12 cellular contexts compared by ENCODE assay signal in the genomic region with DNA sequence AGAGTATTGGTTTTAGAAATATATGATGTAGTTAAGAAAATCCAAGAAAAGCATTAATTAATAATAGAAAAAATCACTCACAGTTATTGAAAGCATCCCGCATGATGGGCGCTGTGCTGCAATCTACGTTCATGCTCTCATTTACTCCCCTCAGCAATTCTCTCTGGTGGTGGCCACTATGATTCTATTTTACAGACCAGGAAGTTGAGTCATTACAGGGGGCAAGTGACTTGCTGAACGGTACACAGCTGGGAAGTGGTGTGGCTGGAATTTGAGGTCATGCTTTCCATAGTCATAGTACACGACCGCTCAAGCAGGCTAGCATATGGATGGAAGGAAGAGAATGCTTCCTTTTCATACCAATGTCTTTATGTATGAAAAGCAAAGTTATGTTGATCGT.
DNase-seq lines count a peak whose midpoint lies in the region; ATAC-seq and TF ChIP-seq lines count a peak whose summit lies in the region.
"Had no signal": no experiment of that assay in that cellular context is flagged by ENCODE, and none has a peak within 500 bp of the region (broad histone marks: within the 10 kb centered on the region; RNA-seq: fewer than 3 reads in every experiment).

No MANE protein-coding gene starts in this region.

- H3K36me3 ChIP-seq in left ventricle myocardium inferior (no peaks in the 10 kb centered on the region), right atrium auricular region (no peaks in the 10 kb centered on the region), aorta (ENCODE audit: control insufficient read depth in 1 of 2, insufficient read depth in 2 of 2, low read length in 1 of 2) (no peaks in the 10 kb centered on the region)

- H3K4me1 ChIP-seq in left ventricle myocardium inferior (peaks cover 47% of the 10 kb centered on the region), right atrium auricular region (peaks cover 0 to 23% of the 10 kb centered on the region in 2 donors), aorta (ENCODE audit: control insufficient read depth in 1 of 2, insufficient read depth in 2 of 2, low read length in 2 of 2) (peaks cover 3 to 6% of the 10 kb centered on the region in 2 donors)

- TF ChIP-seq CTCF in left ventricle myocardium inferior (IDR thresholded peaks at IDR 0.05; ENCODE audit: borderline replicate concordance) = no peak
- TF ChIP-seq CTCF in right atrium auricular region (IDR thresholded peaks at IDR 0.05) = no peak
- no peak for TF ChIP-seq CTCF in astrocyte of the spinal cord (IDR thresholded peaks at IDR 0.05; ENCODE audit: low read depth, low read length)

- DNase-seq in left ventricle myocardium inferior (no peak), right atrium auricular region (ENCODE audit: low spot score) (no peak), astrocyte of the spinal cord (ENCODE audit: low read depth, low spot score) (peak; percentile 96), iris pigment epithelial cell (ENCODE audit: low read depth) (peak; percentile 98), aorta (peak in 1 of 2 donors; percentile 46), COLO829 (ENCODE audit: low spot score) (no peak), pons (ENCODE audit: low spot score) (no peak)
- DNase-seq: activated naive CD8-positive, alpha-beta T cell treated with anti-CD3 and anti-CD28 coated beads for 36 hours; NCI-H1436; stimulated activated naive B cell treated with anti-CD40 and anti-IgM and Interleukin-4, amounts not matched to agents 10 μg/mL and 1 μg/mL and 100 μg/mL, for 72 hours had no signal

- H3K4me3 ChIP-seq in left ventricle myocardium inferior = no peak overlapping the region
- H3K4me3 ChIP-seq in right atrium auricular region = no peak overlapping the region
- H3K4me3 ChIP-seq in astrocyte of the spinal cord (ENCODE audit: low read depth, low read length) = peak overlapping the region; percentile 2
- no peak overlapping the region for H3K4me3 ChIP-seq in aorta (ENCODE audit: low read length in 2 of 2)

- in situ Hi-C loops in astrocyte of the spinal cord (cut with HindIII; ENCODE audit: low sequenced_read_pairs) = no loop called here

- ATAC-seq in aorta (ENCODE audit: low FRiP score) (peak; percentile 30), HG03280 (IDR thresholded peaks at IDR 0.05; ENCODE audit: unreplicated experiment) (no peak)
- ATAC-seq: stimulated activated naive B cell treated with anti-CD40 and anti-IgM and Interleukin-4, amounts not matched to agents 10 μg/mL and 1 μg/mL and 100 μg/mL, for 72 hours had no signal

- H3K9me3 ChIP-seq in left ventricle myocardium inferior (replicated peaks) = peaks cover 5% of the 10 kb centered on the region
- H3K9me3 ChIP-seq in right atrium auricular region = no peaks in the 10 kb centered on the region
- no peaks in the 10 kb centered on the region for H3K9me3 ChIP-seq in aorta (ENCODE audit: control insufficient read depth, low read length)

- H3K27me3 ChIP-seq in left ventricle myocardium inferior (ENCODE audit: low read depth) = no peaks in the 10 kb centered on the region
- H3K27me3 ChIP-seq in right atrium auricular region = no peaks in the 10 kb centered on the region
- no peaks in the 10 kb centered on the region for H3K27me3 ChIP-seq in aorta (ENCODE audit: control insufficient read depth in 1 of 2, insufficient read depth in 2 of 2, low read length in 1 of 2)

- 64 to 67% methylated on average over 7 of the region's 7 CpGs for WGBS in aorta, 2 donors

- H3K27ac ChIP-seq in left ventricle myocardium inferior (replicated peaks) (peak overlapping the region; percentile 1), right atrium auricular region (peak overlapping the region in 1 of 2 donors; percentile 2), aorta (ENCODE audit: low read depth in 1 of 2, low read length in 2 of 2) (peak overlapping the region; percentile 23 to 95)
- H3K27ac ChIP-seq: 22Rv1 had no signal

- intact Hi-C loops in left ventricle myocardium inferior (cut with micrococcal nuclease) (no loop called here), aorta (cut with DNase I) (no loop called here)

Comparison
In these comparisons a context has a peak if more than half of its experiments do, and no peak if none do; other contexts are left out.
1. DNase-seq: peak in astrocyte of the spinal cord (single experiment) and iris pigment epithelial cell (single experiment); none in left ventricle myocardium inferior (single experiment), right atrium auricular region (single experiment), COLO829 (single experiment) and pons (single experiment).